ENCODE assay signal across 1 cellular context in genomic region chr14:104792101-104792884, GRCh38.
TF ChIP-seq lines count a peak whose summit lies in the region.

No MANE protein-coding gene starts in this region.

TF ChIP-seq in IMR-90, 13 proteins besides CTCF, POLR2A, EP300 and RAD21:
- no peak for TF ChIP-seq MAZ (IDR thresholded peaks at IDR 0.05; ENCODE audit: borderline replicate concordance, low read depth, low read length)
- no peak for TF ChIP-seq CHD1 (IDR thresholded peaks at IDR 0.05; ENCODE audit: low read depth, low read length)
- TF ChIP-seq USF2 (IDR thresholded peaks at IDR 0.05; ENCODE audit: low read depth, low read length) = no peak
- no peak for TF ChIP-seq RFX5 (IDR thresholded peaks at IDR 0.05; ENCODE audit: low read depth, low read length)
- TF ChIP-seq FOS (IDR thresholded peaks at IDR 0.05; ENCODE audit: low read depth, low read length) = no peak
- no peak for TF ChIP-seq RCOR1 (IDR thresholded peaks at IDR 0.05; ENCODE audit: insufficient replicate concordance, low read length)
- no peak for TF ChIP-seq MXI1 (IDR thresholded peaks at IDR 0.05; ENCODE audit: borderline replicate concordance, low read depth, low read length)
- TF ChIP-seq SMC3 (IDR thresholded peaks at IDR 0.05; ENCODE audit: low read depth, low read length) = no peak
- TF ChIP-seq BHLHE40 (IDR thresholded peaks at IDR 0.05; ENCODE audit: low read depth, low read length) = no peak
- no peak for TF ChIP-seq NFE2L2 (IDR thresholded peaks at IDR 0.05; ENCODE audit: low read depth, low read length)
- TF ChIP-seq CEBPB (IDR thresholded peaks at IDR 0.05; ENCODE audit: low read depth, low read length) = no peak
- TF ChIP-seq MAFK (IDR thresholded peaks at IDR 0.05; ENCODE audit: low read depth, low read length) = no peak
- no peak for TF ChIP-seq ELK1 (IDR thresholded peaks at IDR 0.05; ENCODE audit: borderline replicate concordance, low read depth, low read length)
